Comparison of ENCODE assay signal across 1 cellular context in genomic region chr7:55185321-55185802, GRCh38.
TF ChIP-seq lines count a peak whose summit lies in the region.

No MANE protein-coding gene starts in this region.

TF ChIP-seq in IMR-90, 13 proteins besides CTCF, POLR2A, EP300 and RAD21 (continued from another document):
- no peak for TF ChIP-seq MAFK (IDR thresholded peaks at IDR 0.05; ENCODE audit: low read depth, low read length)
- no peak for TF ChIP-seq SMC3 (IDR thresholded peaks at IDR 0.05; ENCODE audit: low read depth, low read length)
- no peak for TF ChIP-seq BHLHE40 (IDR thresholded peaks at IDR 0.05; ENCODE audit: low read depth, low read length)
